1 cellular context compared by ENCODE assay signal in genomic region chr1:154419620-154420020, GRCh38.
TF ChIP-seq lines count a peak whose summit lies in the region.

No MANE protein-coding gene starts in this region.

TF ChIP-seq in HepG2, 621 proteins besides CTCF, POLR2A, EP300 and RAD21 (continued from another document and continues in another):
- TF ChIP-seq, protein P1, sequence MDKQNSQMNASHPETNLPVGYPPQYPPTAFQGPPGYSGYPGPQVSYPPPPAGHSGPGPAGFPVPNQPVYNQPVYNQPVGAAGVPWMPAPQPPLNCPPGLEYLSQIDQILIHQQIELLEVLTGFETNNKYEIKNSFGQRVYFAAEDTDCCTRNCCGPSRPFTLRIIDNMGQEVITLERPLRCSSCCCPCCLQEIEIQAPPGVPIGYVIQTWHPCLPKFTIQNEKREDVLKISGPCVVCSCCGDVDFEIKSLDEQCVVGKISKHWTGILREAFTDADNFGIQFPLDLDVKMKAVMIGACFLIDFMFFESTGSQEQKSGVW (CRISPR knock-in tag; IDR thresholded peaks at IDR 0.05; ENCODE audit: borderline replicate concordance) = no peak
- TF ChIP-seq, protein P2, sequence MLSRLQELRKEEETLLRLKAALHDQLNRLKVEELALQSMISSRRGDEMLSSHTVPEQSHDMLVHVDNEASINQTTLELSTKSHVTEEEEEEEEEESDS (CRISPR knock-in tag; IDR thresholded peaks at IDR 0.05; ENCODE audit: borderline replicate concordance) = no peak
- TF ChIP-seq ZBTB7A (CRISPR knock-in tag; IDR thresholded peaks at IDR 0.05) (peak; percentile 47), BCL6 (CRISPR knock-in tag; IDR thresholded peaks at IDR 0.05) (peak; percentile 81), JUND (CRISPR knock-in tag; IDR thresholded peaks at IDR 0.05) (peak; percentile 71; the same call in 1 of the 2 replicates), ATF7-NPFF (CRISPR knock-in tag; IDR thresholded peaks at IDR 0.05; ENCODE audit: low read depth) (no peak), MYPOP (CRISPR knock-in tag; IDR thresholded peaks at IDR 0.05) (0 out of 2 replicates have a peak, but pooled peaks have one; percentile 24), HNRNPLL (IDR thresholded peaks at IDR 0.05; ENCODE audit: low read depth, low read length, poor library complexity, severe bottlenecking) (no peak), ZNF543 (CRISPR knock-in tag; IDR thresholded peaks at IDR 0.05) (peak; percentile 75; the same call in 1 of the 2 replicates), DR1 (CRISPR knock-in tag; IDR thresholded peaks at IDR 0.05) (no peak), ZMYM3 (CRISPR knock-in tag; IDR thresholded peaks at IDR 0.05) (peak; percentile 51), ZNF3 (CRISPR knock-in tag; IDR thresholded peaks at IDR 0.05) (no peak), ZNF432 (CRISPR knock-in tag; IDR thresholded peaks at IDR 0.05; ENCODE audit: borderline replicate concordance) (no peak), GATA4 (IDR thresholded peaks at IDR 0.05; ENCODE audit: borderline replicate concordance, low read depth) (peak; percentile 63; the same call in 1 of the 2 replicates), ZBTB1 (CRISPR knock-in tag; IDR thresholded peaks at IDR 0.05; ENCODE audit: borderline replicate concordance) (no peak), PBX2 (CRISPR knock-in tag; IDR thresholded peaks at IDR 0.05) (no peak), ZNF276 (CRISPR knock-in tag; IDR thresholded peaks at IDR 0.05; ENCODE audit: low read depth) (no peak), ZNF776 (CRISPR knock-in tag; IDR thresholded peaks at IDR 0.05) (no peak), ZNF329 (CRISPR knock-in tag; IDR thresholded peaks at IDR 0.05; ENCODE audit: low read depth) (no peak), ZNF614 (CRISPR knock-in tag; IDR thresholded peaks at IDR 0.05; ENCODE audit: borderline replicate concordance) (0 out of 2 replicates have a peak, but pooled peaks have one; percentile 42), ZNF563 (CRISPR knock-in tag; IDR thresholded peaks at IDR 0.05) (no peak), TEAD3 (CRISPR knock-in tag; optimal IDR thresholded peaks at IDR 0.05; ENCODE audit: borderline replicate concordance) (peak; percentile 76), ZBTB20 (CRISPR knock-in tag; IDR thresholded peaks at IDR 0.05; ENCODE audit: borderline replicate concordance, low read depth) (no peak; the same call in 1 of the 2 replicates), ZNF816 (CRISPR knock-in tag; IDR thresholded peaks at IDR 0.05; ENCODE audit: borderline replicate concordance) (no peak), LRRFIP1 (CRISPR knock-in tag; conservative IDR thresholded peaks at IDR 0.05) (no peak), ZNF20 (CRISPR knock-in tag; IDR thresholded peaks at IDR 0.05) (no peak), HNF4A (CRISPR knock-in tag; IDR thresholded peaks at IDR 0.05) (peak; percentile 66), ZFP36L1 (CRISPR knock-in tag; IDR thresholded peaks at IDR 0.05) (no peak), KAT7 (CRISPR knock-in tag; IDR thresholded peaks at IDR 0.05; ENCODE audit: borderline replicate concordance) (no peak), TBX2 (CRISPR knock-in tag; IDR thresholded peaks at IDR 0.05; ENCODE audit: borderline replicate concordance) (peak; percentile 87; the same call in 1 of the 2 replicates), KDM2A (CRISPR knock-in tag; IDR thresholded peaks at IDR 0.05; ENCODE audit: borderline replicate concordance, low read depth) (peak; percentile 74; the same call in 1 of the 2 replicates), ARNT2 (CRISPR knock-in tag; IDR thresholded peaks at IDR 0.05; ENCODE audit: low read depth) (peak; percentile 57; the same call in 1 of the 2 replicates), MEIS2 (CRISPR knock-in tag; IDR thresholded peaks at IDR 0.05) (peak; percentile 68; the same call in 1 of the 2 replicates), SSRP1 (CRISPR knock-in tag; IDR thresholded peaks at IDR 0.05) (no peak), KDM5B (CRISPR knock-in tag; IDR thresholded peaks at IDR 0.05; ENCODE audit: borderline replicate concordance) (no peak), SALL1 (CRISPR knock-in tag; IDR thresholded peaks at IDR 0.05) (peak; percentile 96), SP1 (IDR thresholded peaks at IDR 0.05) (no peak), SP1 (CRISPR knock-in tag; IDR thresholded peaks at IDR 0.05) (no peak), ATM (IDR thresholded peaks at IDR 0.05; ENCODE audit: borderline replicate concordance) (no peak), PHF8 (CRISPR knock-in tag; IDR thresholded peaks at IDR 0.05) (no peak; the same call in 1 of the 2 replicates), TFDP2 (CRISPR knock-in tag; IDR thresholded peaks at IDR 0.05) (no peak; the same call in 1 of the 2 replicates), RBAK (CRISPR knock-in tag; IDR thresholded peaks at IDR 0.05) (no peak), DMAP1 (CRISPR knock-in tag; IDR thresholded peaks at IDR 0.05) (0 out of 2 replicates have a peak, but pooled peaks have one; percentile 31), ZNF530 (CRISPR knock-in tag; IDR thresholded peaks at IDR 0.05; ENCODE audit: low read depth) (no peak), ZNF737 (CRISPR knock-in tag; IDR thresholded peaks at IDR 0.05; ENCODE audit: borderline replicate concordance) (no peak), KLF13 (CRISPR knock-in tag; IDR thresholded peaks at IDR 0.05) (no peak), RARA (CRISPR knock-in tag; IDR thresholded peaks at IDR 0.05) (peak; percentile 86), ZNF513 (CRISPR knock-in tag; conservative IDR thresholded peaks at IDR 0.05) (no peak), BRD4 (CRISPR knock-in tag; IDR thresholded peaks at IDR 0.05) (peak; percentile 38; the same call in 1 of the 2 replicates)
- TF ChIP-seq, protein P3, sequence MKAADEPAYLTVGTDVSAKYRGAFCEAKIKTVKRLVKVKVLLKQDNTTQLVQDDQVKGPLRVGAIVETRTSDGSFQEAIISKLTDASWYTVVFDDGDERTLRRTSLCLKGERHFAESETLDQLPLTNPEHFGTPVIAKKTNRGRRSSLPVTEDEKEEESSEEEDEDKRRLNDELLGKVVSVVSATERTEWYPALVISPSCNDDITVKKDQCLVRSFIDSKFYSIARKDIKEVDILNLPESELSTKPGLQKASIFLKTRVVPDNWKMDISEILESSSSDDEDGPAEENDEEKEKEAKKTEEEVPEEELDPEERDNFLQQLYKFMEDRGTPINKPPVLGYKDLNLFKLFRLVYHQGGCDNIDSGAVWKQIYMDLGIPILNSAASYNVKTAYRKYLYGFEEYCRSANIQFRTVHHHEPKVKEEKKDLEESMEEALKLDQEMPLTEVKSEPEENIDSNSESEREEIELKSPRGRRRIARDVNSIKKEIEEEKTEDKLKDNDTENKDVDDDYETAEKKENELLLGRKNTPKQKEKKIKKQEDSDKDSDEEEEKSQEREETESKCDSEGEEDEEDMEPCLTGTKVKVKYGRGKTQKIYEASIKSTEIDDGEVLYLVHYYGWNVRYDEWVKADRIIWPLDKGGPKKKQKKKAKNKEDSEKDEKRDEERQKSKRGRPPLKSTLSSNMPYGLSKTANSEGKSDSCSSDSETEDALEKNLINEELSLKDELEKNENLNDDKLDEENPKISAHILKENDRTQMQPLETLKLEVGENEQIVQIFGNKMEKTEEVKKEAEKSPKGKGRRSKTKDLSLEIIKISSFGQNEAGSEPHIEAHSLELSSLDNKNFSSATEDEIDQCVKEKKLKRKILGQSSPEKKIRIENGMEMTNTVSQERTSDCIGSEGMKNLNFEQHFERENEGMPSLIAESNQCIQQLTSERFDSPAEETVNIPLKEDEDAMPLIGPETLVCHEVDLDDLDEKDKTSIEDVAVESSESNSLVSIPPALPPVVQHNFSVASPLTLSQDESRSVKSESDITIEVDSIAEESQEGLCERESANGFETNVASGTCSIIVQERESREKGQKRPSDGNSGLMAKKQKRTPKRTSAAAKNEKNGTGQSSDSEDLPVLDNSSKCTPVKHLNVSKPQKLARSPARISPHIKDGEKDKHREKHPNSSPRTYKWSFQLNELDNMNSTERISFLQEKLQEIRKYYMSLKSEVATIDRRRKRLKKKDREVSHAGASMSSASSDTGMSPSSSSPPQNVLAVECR (CRISPR knock-in tag; IDR thresholded peaks at IDR 0.05; ENCODE audit: borderline replicate concordance) = peak; percentile 55; the same call in 1 of the 2 replicates
- TF ChIP-seq, protein P4, sequence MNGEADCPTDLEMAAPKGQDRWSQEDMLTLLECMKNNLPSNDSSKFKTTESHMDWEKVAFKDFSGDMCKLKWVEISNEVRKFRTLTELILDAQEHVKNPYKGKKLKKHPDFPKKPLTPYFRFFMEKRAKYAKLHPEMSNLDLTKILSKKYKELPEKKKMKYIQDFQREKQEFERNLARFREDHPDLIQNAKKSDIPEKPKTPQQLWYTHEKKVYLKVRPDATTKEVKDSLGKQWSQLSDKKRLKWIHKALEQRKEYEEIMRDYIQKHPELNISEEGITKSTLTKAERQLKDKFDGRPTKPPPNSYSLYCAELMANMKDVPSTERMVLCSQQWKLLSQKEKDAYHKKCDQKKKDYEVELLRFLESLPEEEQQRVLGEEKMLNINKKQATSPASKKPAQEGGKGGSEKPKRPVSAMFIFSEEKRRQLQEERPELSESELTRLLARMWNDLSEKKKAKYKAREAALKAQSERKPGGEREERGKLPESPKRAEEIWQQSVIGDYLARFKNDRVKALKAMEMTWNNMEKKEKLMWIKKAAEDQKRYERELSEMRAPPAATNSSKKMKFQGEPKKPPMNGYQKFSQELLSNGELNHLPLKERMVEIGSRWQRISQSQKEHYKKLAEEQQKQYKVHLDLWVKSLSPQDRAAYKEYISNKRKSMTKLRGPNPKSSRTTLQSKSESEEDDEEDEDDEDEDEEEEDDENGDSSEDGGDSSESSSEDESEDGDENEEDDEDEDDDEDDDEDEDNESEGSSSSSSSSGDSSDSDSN (CRISPR knock-in tag; IDR thresholded peaks at IDR 0.05) = no peak; the same call in 1 of the 2 replicates
